9 cellular contexts compared by ENCODE assay signal in the genomic region with DNA sequence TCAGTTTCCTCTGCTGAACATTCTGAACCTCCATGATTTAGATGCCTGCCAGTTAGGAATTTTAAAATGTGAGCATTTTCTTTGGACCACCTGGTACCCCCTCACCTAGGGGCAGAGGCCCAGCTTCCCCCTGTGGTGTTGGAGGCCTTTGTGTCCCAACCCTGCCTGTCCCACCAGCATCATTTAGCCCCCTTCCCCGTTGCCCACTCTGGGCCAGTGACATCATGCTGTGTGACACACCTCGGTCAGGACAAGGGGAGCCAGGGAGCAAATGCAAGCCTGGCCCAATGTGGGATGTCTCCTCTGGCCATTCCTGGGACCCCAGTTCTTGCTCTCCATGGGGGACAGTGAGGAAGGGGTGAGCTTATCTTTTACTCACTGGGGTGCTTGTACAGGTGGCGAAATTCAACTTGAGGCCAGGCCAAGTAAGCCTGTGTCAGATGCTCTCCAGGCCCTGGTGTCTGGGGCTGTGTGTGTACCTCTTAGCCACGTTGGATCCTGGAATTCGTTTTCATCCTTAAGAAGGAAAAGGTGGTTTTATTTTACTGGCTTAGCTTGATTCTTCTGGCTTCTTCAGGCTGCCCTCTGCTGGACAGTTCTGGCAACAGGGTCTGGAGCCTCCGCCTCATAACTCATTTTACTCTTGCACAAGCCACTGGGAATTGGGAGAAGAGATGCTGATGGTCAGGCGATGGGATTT. TPM values are rescaled to one million over a fixed set of nuclear protein-coding genes. Genes with fewer than 3 reads are reported as not detected.
DNase-seq lines count a peak whose midpoint lies in the region; ATAC-seq, FAIRE-seq and TF ChIP-seq lines count a peak whose summit lies in the region.
"Had no signal": no experiment of that assay in that cellular context is flagged by ENCODE, and none has a peak within 500 bp of the region (broad histone marks: within the 10 kb centered on the region; RNA-seq: fewer than 3 reads in every experiment).

No MANE protein-coding gene starts in this region.

- peak; percentile 92 for FAIRE-seq in endothelial cell of umbilical vein (lab: Jason Lieb, UNC)

- TF ChIP-seq EP300 in SK-N-SH (IDR thresholded peaks at IDR 0.05; ENCODE audit: borderline replicate concordance in 1 of 2, low read depth in 1 of 2, low read length in 1 of 2): no peak

- H3K9ac ChIP-seq in SK-N-SH (no peak overlapping the region), endothelial cell of umbilical vein (replicated peaks; ENCODE audit: extremely low read depth, insufficient read depth, low read length) (no peak overlapping the region)
- H3K9ac ChIP-seq: BLaER1 had no signal

- ATAC-seq in HG02884 (IDR thresholded peaks at IDR 0.05; ENCODE audit: unreplicated experiment) (no peak), HG03135 (IDR thresholded peaks at IDR 0.05; ENCODE audit: unreplicated experiment) (no peak)

- H3K9me1 ChIP-seq in endothelial cell of umbilical vein (replicated peaks; ENCODE audit: control insufficient read depth, extremely low read depth, insufficient read depth, low read length): no peaks in the 10 kb centered on the region

- dilution Hi-C loops in endothelial cell of umbilical vein (cut with MboI; ENCODE audit: extremely low pct_ligation_motif_present, low sequenced_read_pairs): loop anchor here (25.0 kb wide), 1 partner anchor 205 kb away; no protein-coding TSS in a partner anchor

- no peak for TF ChIP-seq POLR2A in endothelial cell of umbilical vein (IDR thresholded peaks at IDR 0.05; ENCODE audit: low read depth, low read length)

- TF ChIP-seq RAD21 in SK-N-SH (IDR thresholded peaks at IDR 0.05; ENCODE audit: low read length): peak; percentile 72

- H3K4me2 ChIP-seq in SK-N-SH (no peak overlapping the region), endothelial cell of umbilical vein (ENCODE audit: insufficient read depth, low read length) (no peak overlapping the region)
- H3K4me2 ChIP-seq: BLaER1 had no signal

- WGBS in SK-N-SH (ENCODE audit: low lambda C conversion rate): 34% methylated on average over 7 of the region's 7 CpGs

- H3K27me3 ChIP-seq in SK-N-SH (ENCODE audit: insufficient read depth): no peaks in the 10 kb centered on the region
- no peaks in the 10 kb centered on the region for H3K27me3 ChIP-seq in endothelial cell of umbilical vein (ENCODE audit: control insufficient read depth in 2 of 2, insufficient read depth in 2 of 2, low read length in 2 of 2)
- H3K27me3 ChIP-seq: BLaER1 had no signal

- H2AFZ ChIP-seq in SK-N-SH (ENCODE audit: low read depth) (no peak overlapping the region), endothelial cell of umbilical vein (ENCODE audit: low read depth, low read length) (peak overlapping the region; percentile 15)

- POLR2A ChIA-PET in SK-N-SH (lab: Yijun Ruan, JAX): no interaction called here
- POLR2A ChIA-PET in endothelial cell of umbilical vein (lab: Charles Lee): no interaction called here

- in situ Hi-C loops in KBM-7 (cut with MboI; ENCODE audit: low pct_unique_long_range_greater_than_20kb, low sequenced_read_pairs): no loop called here

- H3K9me2 ChIP-seq in SK-N-SH: no peaks in the 10 kb centered on the region

- TF ChIP-seq CTCF in SK-N-SH (IDR thresholded peaks at IDR 0.05) (peak; percentile 91), endothelial cell of umbilical vein (IDR thresholded peaks at IDR 0.05; ENCODE audit: extremely low read depth in 1 of 2, insufficient read depth in 1 of 2, low read depth in 1 of 2, low read length in 2 of 2) (peak; percentile 82 to 91)

- no peak overlapping the region for H3K27ac ChIP-seq in SK-N-SH (ENCODE audit: low read depth in 2 of 2, low read length in 1 of 2)
- H3K27ac ChIP-seq in endothelial cell of umbilical vein (ENCODE audit: insufficient read depth, low read depth, low read length): no peak overlapping the region
- H3K27ac ChIP-seq: BLaER1 had no signal

- CTCF ChIA-PET in SK-N-SH (lab: Yijun Ruan, JAX): interaction anchor here (0.5 to 11.4 kb wide), 61 partner anchors 8 to 1311 kb away, joined by 3 to 191 read pairs (median 3); a partner anchor contains a TSS
- CTCF ChIA-PET in endothelial cell of umbilical vein (lab: Charles Lee): interaction anchor here (0.6 to 8.5 kb wide), 50 partner anchors 8 to 1051 kb away, joined by 3 to 162 read pairs (median 4); a partner anchor contains a TSS

- no peaks in the 10 kb centered on the region for H3K36me3 ChIP-seq in SK-N-SH (replicated peaks in 1 of 2; ENCODE audit: control insufficient read depth in 1 of 2, insufficient read depth in 2 of 2, low read length in 1 of 2)
- H3K36me3 ChIP-seq in endothelial cell of umbilical vein (ENCODE audit: control insufficient read depth in 2 of 2, extremely low read depth in 1 of 2, insufficient read depth in 2 of 2, low read length in 2 of 2): peaks cover 0 to 18% of the 10 kb centered on the region in 2 experiments
- H3K36me3 ChIP-seq: BLaER1 had no signal

- H3K4me3 ChIP-seq in SK-N-SH (ENCODE audit: low read depth in 2 of 2, low read length in 1 of 2): peak overlapping the region in 1 of 2 experiments; percentile 17; a peak in 1 of 4 replicates
- no peak overlapping the region for H3K4me3 ChIP-seq in endothelial cell of umbilical vein (replicated peaks in 1 of 3; ENCODE audit: insufficient read depth in 1 of 3, low read depth in 1 of 3, low read length in 3 of 3)
- H3K4me3 ChIP-seq: BLaER1 had no signal

- H3K79me2 ChIP-seq in SK-N-SH (ENCODE audit: insufficient read depth): no peaks in the 10 kb centered on the region
- no peaks in the 10 kb centered on the region for H3K79me2 ChIP-seq in endothelial cell of umbilical vein (ENCODE audit: control insufficient read depth, insufficient read depth, low read length)

- no peaks in the 10 kb centered on the region for H3F3A ChIP-seq in SK-N-SH (replicated peaks; ENCODE audit: insufficient read depth)

- no peaks in the 10 kb centered on the region for H3K9me3 ChIP-seq in SK-N-SH
- no peaks in the 10 kb centered on the region for H3K9me3 ChIP-seq in endothelial cell of umbilical vein (replicated peaks; ENCODE audit: control insufficient read depth, insufficient read depth, low read length)

- intact Hi-C loops in endothelial cell of umbilical vein (cut with micrococcal nuclease): loop anchor here (1.0 to 5.0 kb wide), 3 partner anchors 202 to 1045 kb away; no protein-coding TSS in a partner anchor

- DNase-seq in NCI-H1417 (lab: John Stamatoyannopoulos, UW) (peak; percentile 35 to 77 (median 61)), NCI-H1417 treated with DMSO at 0.1 percent for 48 hours (lab: John Stamatoyannopoulos, UW) (no peak), KBM-7 (peak; percentile 64), SK-N-SH (peak; percentile 68), endothelial cell of umbilical vein (ENCODE audit: low read depth, low spot score) (peak; percentile 77), middle frontal gyrus (ENCODE audit: extremely low spot score, low spot score) (peak; percentile 58)

- no TSS peak for BruUV-seq in endothelial cell of umbilical vein (replicated peaks; lab: Mats Ljungman, UMichigan)

- H4K20me1 ChIP-seq in SK-N-SH (ENCODE audit: insufficient read depth) (no peaks in the 10 kb centered on the region), endothelial cell of umbilical vein (replicated peaks; ENCODE audit: control insufficient read depth, extremely low read depth, insufficient read depth, low read length) (no peaks in the 10 kb centered on the region)
- H4K20me1 ChIP-seq: BLaER1 had no signal

- peaks cover 2 to 11% of the 10 kb centered on the region in 2 experiments; a peak in 2 of 4 replicates for H3K4me1 ChIP-seq in SK-N-SH (ENCODE audit: control insufficient read depth in 1 of 2, insufficient read depth in 2 of 2, low read depth in 1 of 2, low read length in 1 of 2)
- peaks cover 6% of the 10 kb centered on the region for H3K4me1 ChIP-seq in endothelial cell of umbilical vein (ENCODE audit: control insufficient read depth, extremely low read depth, insufficient read depth, low read length)

TF ChIP-seq in SK-N-SH, 30 proteins besides CTCF, POLR2A, EP300 and RAD21 (continues in another document):
- no peak for TF ChIP-seq NFIC (IDR thresholded peaks at IDR 0.05; ENCODE audit: borderline replicate concordance)

TF ChIP-seq in endothelial cell of umbilical vein, 7 proteins besides CTCF, POLR2A, EP300 and RAD21:
- TF ChIP-seq EZH2 (IDR thresholded peaks at IDR 0.05; ENCODE audit: borderline replicate concordance, low read depth, low read length, severe bottlenecking) (no peak), GATA2 (IDR thresholded peaks at IDR 0.05; ENCODE audit: insufficient read depth, insufficient read length, low read depth, low read length) (no peak), MYC (IDR thresholded peaks at IDR 0.05; ENCODE audit: low read depth, low read length) (no peak), JUN (IDR thresholded peaks at IDR 0.05; ENCODE audit: borderline replicate concordance, insufficient read depth, insufficient read length, low read depth) (no peak), FOS (IDR thresholded peaks at IDR 0.05; ENCODE audit: borderline replicate concordance, insufficient read depth, low read length) (no peak), POLR2AphosphoS5 (IDR thresholded peaks at IDR 0.05; ENCODE audit: insufficient read depth, low read depth, low read length) (no peak)
- TF ChIP-seq, protein P1, sequence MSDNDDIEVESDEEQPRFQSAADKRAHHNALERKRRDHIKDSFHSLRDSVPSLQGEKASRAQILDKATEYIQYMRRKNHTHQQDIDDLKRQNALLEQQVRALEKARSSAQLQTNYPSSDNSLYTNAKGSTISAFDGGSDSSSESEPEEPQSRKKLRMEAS (IDR thresholded peaks at IDR 0.05; ENCODE audit: insufficient read depth, insufficient read length): no peak

RNA-seq across cellular contexts. Expression of a gene that starts 49.7 kb away (rescaled TPM):
- polyA plus RNA-seq in SK-N-SH (2012; rRNA removed) (0.07 TPM in 1 of 2 replicates, not detected in the other), endothelial cell of umbilical vein (5.2 and 6.3 TPM in 2 replicates)
- 0.05 and 0.13 TPM in 2 replicates for polyA plus RNA-seq in SK-N-SH (2012; cell fraction: cytosol; rRNA removed)
- polyA plus RNA-seq in SK-N-SH (2012; cell fraction: nucleus; rRNA removed): not detected in 2 replicates
- total RNA-seq in endothelial cell of umbilical vein: 6.1 and 8.1 TPM in 2 replicates
- polyA plus RNA-seq in endothelial cell of umbilical vein (2011; cell fraction: cytosol; rRNA removed): 9.2 and 10.8 TPM in 2 replicates
- polyA plus RNA-seq in endothelial cell of umbilical vein (2011; cell fraction: nucleus; rRNA removed): 8.5 TPM in 2 replicates
- 13.3 and 14.4 TPM in 2 replicates for polyA plus RNA-seq in endothelial cell of umbilical vein (2012)
- 3.1 and 5.3 TPM in 2 replicates for polyA minus RNA-seq in endothelial cell of umbilical vein
- polyA minus RNA-seq in endothelial cell of umbilical vein (2011; cell fraction: cytosol; rRNA and poly(A)+ RNA removed): not detected
- polyA minus RNA-seq in endothelial cell of umbilical vein (2011; cell fraction: nucleus; rRNA and poly(A)+ RNA removed): 3.4 and 4.5 TPM in 2 replicates
